Comparison of ENCODE assay signal across 8 cellular contexts in genomic region chr5:165630211-165630866, GRCh38.
A peak's percentile ranks its signal among the peaks of the same experiment; 100 is the strongest.
DNase-seq lines count a peak whose midpoint lies in the region; ATAC-seq and TF ChIP-seq lines count a peak whose summit lies in the region.

No MANE protein-coding gene starts in this region.

- H3K4me3 ChIP-seq in choroid plexus epithelial cell (ENCODE audit: low read depth, low read length) (no peak overlapping the region), right lobe of liver (no peak overlapping the region), uterus (no peak overlapping the region)

- H3K27ac Mint-ChIP-seq in CD4-positive, alpha-beta T cell: no peak overlapping the region

- H3K4me1 ChIP-seq in right lobe of liver (no peaks in the 10 kb centered on the region), uterus (no peaks in the 10 kb centered on the region)

- no peaks in the 10 kb centered on the region for H3K36me3 Mint-ChIP-seq in CD4-positive, alpha-beta T cell (ENCODE audit: low read depth)

- no peak for TF ChIP-seq POLR2A in right lobe of liver (IDR thresholded peaks at IDR 0.05)
- TF ChIP-seq POLR2A in uterus (IDR thresholded peaks at IDR 0.05): no peak

- no peaks in the 10 kb centered on the region for H3K4me1 Mint-ChIP-seq in CD4-positive, alpha-beta T cell (ENCODE audit: low read depth)

- H3K27me3 ChIP-seq in right lobe of liver (no peaks in the 10 kb centered on the region), uterus (no peaks in the 10 kb centered on the region)
- H3K27me3 ChIP-seq in CD4-positive, alpha-beta T cell (ENCODE audit: control insufficient read depth, insufficient read depth, low read length): no peaks in the 10 kb centered on the region

- CTCF ChIA-PET in CD4-positive, alpha-beta T cell (lab: Charles Lee): no interaction called here

- DNase-seq in GDM1 (lab: John Stamatoyannopoulos, UW) (peak; percentile 35), HS-5 (ENCODE audit: low read depth) (peak; percentile 53), OCI-M1 (lab: John Stamatoyannopoulos, UW) (peak; percentile 86), choroid plexus epithelial cell (ENCODE audit: low read depth) (peak; percentile 74), right lobe of liver (peak in 2 of 3 donors; percentile 30 to 55), uterus (no peak)
- no peak for DNase-seq in CD4-positive, alpha-beta T cell

- H3K36me3 ChIP-seq in right lobe of liver (no peaks in the 10 kb centered on the region), uterus (no peaks in the 10 kb centered on the region)

- H3K9me3 ChIP-seq in right lobe of liver (no peaks in the 10 kb centered on the region), uterus (no peaks in the 10 kb centered on the region)
- no peaks in the 10 kb centered on the region for H3K9me3 ChIP-seq in CD4-positive, alpha-beta T cell (ENCODE audit: control insufficient read depth, low read length)

- no peaks in the 10 kb centered on the region for H3K27me3 Mint-ChIP-seq in CD4-positive, alpha-beta T cell

- H3K4me3 Mint-ChIP-seq in CD4-positive, alpha-beta T cell: no peak overlapping the region

- H3K9me3 Mint-ChIP-seq in CD4-positive, alpha-beta T cell: peaks cover 10% of the 10 kb centered on the region

- POLR2A ChIA-PET in CD4-positive, alpha-beta T cell (lab: Charles Lee): no interaction called here

- WGBS in right lobe of liver (ENCODE audit: insufficient coverage, low coverage, low lambda C conversion rate, missing lambda C conversion rate): 5% methylated on average over 9 of the region's 9 CpGs

- intact Hi-C loops in right lobe of liver (cut with DNase I) (no loop called here), uterus (cut with DNase I; ENCODE audit: low total_unique reads) (no loop called here)
- intact Hi-C loops in CD4-positive, alpha-beta T cell (cut with DNase I, micrococcal nuclease): no loop called here

- TF ChIP-seq CTCF in choroid plexus epithelial cell (conservative IDR thresholded peaks at IDR 0.05; ENCODE audit: low read depth, low read length) (peak; percentile 82), right lobe of liver (IDR thresholded peaks at IDR 0.05) (peak; percentile 71 to 88 (median 86)), uterus (IDR thresholded peaks at IDR 0.05) (peak; percentile 20 to 54 (median 40))
- no peak for TF ChIP-seq CTCF in CD4-positive, alpha-beta T cell (IDR thresholded peaks at IDR 0.05)

- ATAC-seq in GM21423 (IDR thresholded peaks at IDR 0.05; ENCODE audit: unreplicated experiment) (peak; percentile 80), right lobe of liver (peak; percentile 96 to 99 (median 98))
- ATAC-seq in CD4-positive, alpha-beta T cell (ENCODE audit: poor library complexity): no peak

- H3K27ac ChIP-seq in right lobe of liver (no peak overlapping the region), uterus (no peak overlapping the region)
- H3K27ac ChIP-seq in CD4-positive, alpha-beta T cell (ENCODE audit: low read depth, low read length): no peak overlapping the region

Comparison
In these comparisons a context has a peak if more than half of its experiments do, and no peak if none do; other contexts are left out.
1. DNase-seq: peak in GDM1 (single experiment), HS-5 (single experiment), OCI-M1 (single experiment), choroid plexus epithelial cell (single experiment) and right lobe of liver (2 of 3); none in uterus (0 of 2) and CD4-positive, alpha-beta T cell (0 of 10).